4 cellular contexts compared by ENCODE assay signal in the genomic region with DNA sequence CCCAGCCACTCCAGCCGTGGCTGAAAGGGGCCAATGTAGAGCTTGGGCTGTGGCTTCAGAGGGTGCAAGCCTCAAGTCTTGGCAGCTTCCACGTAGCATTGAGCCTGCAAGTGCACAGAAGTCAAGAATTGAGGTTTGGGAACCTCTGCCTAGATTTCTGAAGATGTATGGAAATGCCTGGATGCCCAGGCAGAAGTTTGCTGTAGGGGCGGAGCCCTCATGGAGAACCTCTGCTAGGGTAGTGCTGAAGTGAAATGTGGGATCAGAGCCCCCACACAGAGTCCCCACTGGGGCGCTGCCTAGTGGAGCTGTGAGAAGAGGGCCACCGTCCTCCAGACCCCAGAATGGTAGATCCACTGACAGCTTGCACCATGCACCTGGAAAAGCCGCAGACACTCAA. TPM values are rescaled to one million over a fixed set of nuclear protein-coding genes. Genes with fewer than 3 reads are reported as not detected.
"Had no signal": no experiment of that assay in that cellular context is flagged by ENCODE, and none has a peak within 500 bp of the region (broad histone marks: within the 10 kb centered on the region; RNA-seq: fewer than 3 reads in every experiment).

No MANE protein-coding gene starts in this region.

RNA-seq across cellular contexts. Expression of gene KLB, which starts 35.5 kb away (rescaled TPM):
- total RNA-seq: LHCN-M2, M059J, MCF 10A, NCI-H460 had no signal
